ENCODE assay signal across 11 cellular contexts in the genomic region with DNA sequence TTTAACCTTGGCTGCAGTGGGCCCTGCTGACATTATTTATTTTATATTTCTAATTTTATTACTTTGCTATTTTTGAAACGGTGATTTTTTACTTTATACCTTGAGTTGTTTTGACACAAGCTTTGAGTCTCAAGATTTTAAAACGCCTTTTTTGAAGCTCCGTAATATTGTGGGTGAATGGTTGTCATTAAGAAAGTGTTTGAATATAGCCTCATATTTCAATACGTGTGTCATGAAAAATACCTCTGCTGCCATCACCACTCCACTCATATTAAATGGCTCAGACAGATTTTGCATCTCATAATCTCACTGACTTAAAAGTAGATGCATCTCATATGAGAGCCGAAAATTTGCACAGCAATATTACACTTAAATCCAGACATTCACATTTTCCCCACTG.
"Had no signal": no experiment of that assay in that cellular context is flagged by ENCODE, and none has a peak within 500 bp of the region (broad histone marks: within the 10 kb centered on the region; RNA-seq: fewer than 3 reads in every experiment).

No MANE protein-coding gene starts in this region.

- DNase-seq: GM23248, H7, HFFc6, KBM-7 had no signal

- FAIRE-seq: H1, HepG2 had no signal

- H3K27me3 Mint-ChIP-seq: IgD-negative memory B cell had no signal

- H3K4me3 ChIP-seq: GM23248, HAP-1 had no signal

- H3K27ac ChIP-seq: GM23248, HL-60, KMS-11 had no signal

- H3K4me1 Mint-ChIP-seq: IgD-negative memory B cell had no signal

- H3K4me3 Mint-ChIP-seq: HFFc6, IgD-negative memory B cell had no signal

- H3K36me3 Mint-ChIP-seq: IgD-negative memory B cell had no signal

- H2AFZ ChIP-seq: GM23248 had no signal

- ATAC-seq: HCT116, HepG2 had no signal

- H3K4me2 ChIP-seq: KMS-11 had no signal

- H3K27ac Mint-ChIP-seq: HFFc6, IgD-negative memory B cell had no signal

- H3K36me3 ChIP-seq: HAP-1 had no signal

- H3K4me1 ChIP-seq: HAP-1 had no signal

- H3K9me3 Mint-ChIP-seq: HFFc6 had no signal

- H3K9ac ChIP-seq: GM23248, KMS-11 had no signal
